18 cellular contexts compared by ENCODE assay signal in genomic region chr17:6299275-6299674, GRCh38.
DNase-seq lines count a peak whose midpoint lies in the region; ATAC-seq, FAIRE-seq and TF ChIP-seq lines count a peak whose summit lies in the region.
"Had no signal": no experiment of that assay in that cellular context is flagged by ENCODE, and none has a peak within 500 bp of the region (broad histone marks: within the 10 kb centered on the region; RNA-seq: fewer than 3 reads in every experiment).

No MANE protein-coding gene starts in this region.

- POLR2A ChIA-PET in RWPE1 (lab: Yijun Ruan, JAX; ENCODE audit: low non-redundant PET) = no interaction called here

- H3K36me3 ChIP-seq in bronchial epithelial cell (ENCODE audit: control insufficient read depth, insufficient read depth, low read length) = no peaks in the 10 kb centered on the region

- CTCF ChIA-PET in RWPE1 (lab: Yijun Ruan, JAX) = no interaction called here

- H3K27me3 ChIP-seq in bronchial epithelial cell (ENCODE audit: control insufficient read depth, insufficient read depth, low read length) = no peaks in the 10 kb centered on the region

- DNase-seq in NCI-H69 (lab: John Stamatoyannopoulos, UW) (peak; percentile 81), RWPE1 (ENCODE audit: low spot score) (peak; percentile 71), bronchial epithelial cell (ENCODE audit: low read depth) (peak; percentile 20), kidney tubule cell (ENCODE audit: low spot score) (peak; percentile 26), cardiac septum (ENCODE audit: low spot score) (no peak), foreskin fibroblast (no peak)
- DNase-seq: C1 segment of cervical spinal cord; Caco-2; CD4-positive, alpha-beta memory T cell; DMS153; DND-41; GM23248; H7; HCEC 1CT had no signal

- H3K4me3 ChIP-seq in bronchial epithelial cell (ENCODE audit: low read depth, low read length) (no peak overlapping the region), foreskin fibroblast (ENCODE audit: low read depth in 1 of 2, low read length in 2 of 2) (no peak overlapping the region)
- H3K4me3 ChIP-seq: GM23248 had no signal

- peak; percentile 28 for FAIRE-seq in bronchial epithelial cell (lab: Jason Lieb, UNC)
- FAIRE-seq: G401.6, GM19239, H1 had no signal

- intact Hi-C loops in cardiac septum (cut with DNase I) = no loop called here

- no peak for ATAC-seq in HG03159 (IDR thresholded peaks at IDR 0.05; ENCODE audit: unreplicated experiment)

- no peak overlapping the region for H3K27ac ChIP-seq in RWPE1
- H3K27ac ChIP-seq: GM23248 had no signal

- TF ChIP-seq CTCF in RWPE1 (conservative IDR thresholded peaks at IDR 0.05; ENCODE audit: low read depth) = no peak
- no peak for TF ChIP-seq CTCF in bronchial epithelial cell (IDR thresholded peaks at IDR 0.05; ENCODE audit: insufficient read depth, low read length, severe bottlenecking)
- no peak for TF ChIP-seq CTCF in foreskin fibroblast (IDR thresholded peaks at IDR 0.05; ENCODE audit: low read depth, low read length)

Comparison
In these comparisons a context has a peak if more than half of its experiments do, and no peak if none do; other contexts are left out.
1. DNase-seq: peak in NCI-H69 (single experiment), RWPE1 (single experiment), bronchial epithelial cell (single experiment) and kidney tubule cell (single experiment); none in cardiac septum (single experiment) and foreskin fibroblast (0 of 2).